1 cellular context compared by ENCODE assay signal in genomic region chr7:139721417-139721816, GRCh38.
A peak's percentile ranks its signal among the peaks of the same experiment; 100 is the strongest.
TF ChIP-seq lines count a peak whose summit lies in the region.

No MANE protein-coding gene starts in this region.

TF ChIP-seq in HepG2, 621 proteins besides CTCF, POLR2A, EP300 and RAD21 (continued from another document and continues in another):
- no peak for TF ChIP-seq ZMYM2 (CRISPR knock-in tag; IDR thresholded peaks at IDR 0.05)
- no peak for TF ChIP-seq SNAPC4 (CRISPR knock-in tag; IDR thresholded peaks at IDR 0.05)
- no peak for TF ChIP-seq ZGPAT (CRISPR knock-in tag; IDR thresholded peaks at IDR 0.05)
- peak; percentile 56 for TF ChIP-seq HNF4A (CRISPR knock-in tag; IDR thresholded peaks at IDR 0.05)
- TF ChIP-seq HHEX (CRISPR knock-in tag; IDR thresholded peaks at IDR 0.05), result no peak
- no peak for TF ChIP-seq CEBPG (CRISPR knock-in tag; IDR thresholded peaks at IDR 0.05)
- no peak for TF ChIP-seq ZBTB33 (CRISPR knock-in tag; IDR thresholded peaks at IDR 0.05)
- no peak for TF ChIP-seq RFXANK (CRISPR knock-in tag; IDR thresholded peaks at IDR 0.05)
- TF ChIP-seq SOX6 (IDR thresholded peaks at IDR 0.05), result no peak
- no peak; the same call in 1 of the 2 replicates for TF ChIP-seq SOX6 (CRISPR knock-in tag; IDR thresholded peaks at IDR 0.05)
- TF ChIP-seq CBFB (CRISPR knock-in tag; IDR thresholded peaks at IDR 0.05), result no peak
- TF ChIP-seq WIZ (CRISPR knock-in tag; IDR thresholded peaks at IDR 0.05), result no peak
- TF ChIP-seq PLRG1 (conservative IDR thresholded peaks at IDR 0.05), result no peak
- no peak for TF ChIP-seq ZNF672 (CRISPR knock-in tag; IDR thresholded peaks at IDR 0.05)
- TF ChIP-seq FOXJ3 (CRISPR knock-in tag; IDR thresholded peaks at IDR 0.05; ENCODE audit: borderline replicate concordance), result no peak
- no peak for TF ChIP-seq ETS1 (CRISPR knock-in tag; IDR thresholded peaks at IDR 0.05)
- peak; percentile 35 for TF ChIP-seq ARID5B (CRISPR knock-in tag; IDR thresholded peaks at IDR 0.05)
- TF ChIP-seq ZNF34 (CRISPR knock-in tag; IDR thresholded peaks at IDR 0.05; ENCODE audit: borderline replicate concordance), result no peak
- no peak for TF ChIP-seq TRIM24 (CRISPR knock-in tag; IDR thresholded peaks at IDR 0.05)
- TF ChIP-seq, protein P1, sequence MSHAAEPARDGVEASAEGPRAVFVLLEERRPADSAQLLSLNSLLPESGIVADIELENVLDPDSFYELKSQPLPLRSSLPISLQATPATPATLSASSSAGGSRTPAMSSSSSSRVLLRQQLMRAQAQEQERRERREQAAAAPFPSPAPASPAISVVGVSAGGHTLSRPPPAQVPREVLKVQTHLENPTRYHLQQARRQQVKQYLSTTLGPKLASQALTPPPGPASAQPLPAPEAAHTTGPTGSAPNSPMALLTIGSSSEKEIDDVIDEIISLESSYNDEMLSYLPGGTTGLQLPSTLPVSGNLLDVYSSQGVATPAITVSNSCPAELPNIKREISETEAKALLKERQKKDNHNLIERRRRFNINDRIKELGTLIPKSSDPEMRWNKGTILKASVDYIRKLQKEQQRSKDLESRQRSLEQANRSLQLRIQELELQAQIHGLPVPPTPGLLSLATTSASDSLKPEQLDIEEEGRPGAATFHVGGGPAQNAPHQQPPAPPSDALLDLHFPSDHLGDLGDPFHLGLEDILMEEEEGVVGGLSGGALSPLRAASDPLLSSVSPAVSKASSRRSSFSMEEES (CRISPR knock-in tag; IDR thresholded peaks at IDR 0.05), result no peak
- TF ChIP-seq ZNF790 (CRISPR knock-in tag; IDR thresholded peaks at IDR 0.05; ENCODE audit: borderline replicate concordance), result no peak
- no peak for TF ChIP-seq RORA (CRISPR knock-in tag; IDR thresholded peaks at IDR 0.05)
- TF ChIP-seq AHDC1 (CRISPR knock-in tag; IDR thresholded peaks at IDR 0.05; ENCODE audit: borderline replicate concordance), result 0 out of 2 replicates have a peak, but pooled peaks have one; percentile 43
- 0 out of 2 replicates have a peak, but pooled peaks have one; percentile 32 for TF ChIP-seq HOMEZ (CRISPR knock-in tag; IDR thresholded peaks at IDR 0.05; ENCODE audit: low read depth)
- no peak for TF ChIP-seq PTBP1 (IDR thresholded peaks at IDR 0.05; ENCODE audit: low read depth, low read length, poor library complexity, severe bottlenecking)
- no peak for TF ChIP-seq HES4 (CRISPR knock-in tag; IDR thresholded peaks at IDR 0.05; ENCODE audit: borderline replicate concordance)
- no peak for TF ChIP-seq NCOA1 (CRISPR knock-in tag; IDR thresholded peaks at IDR 0.05)
- TF ChIP-seq ZIK1 (CRISPR knock-in tag; IDR thresholded peaks at IDR 0.05; ENCODE audit: borderline replicate concordance, low read depth), result no peak
- no peak for TF ChIP-seq ZBTB49 (CRISPR knock-in tag; IDR thresholded peaks at IDR 0.05; ENCODE audit: borderline replicate concordance)
